ENCODE assay signal across 1 cellular context in the genomic region with DNA sequence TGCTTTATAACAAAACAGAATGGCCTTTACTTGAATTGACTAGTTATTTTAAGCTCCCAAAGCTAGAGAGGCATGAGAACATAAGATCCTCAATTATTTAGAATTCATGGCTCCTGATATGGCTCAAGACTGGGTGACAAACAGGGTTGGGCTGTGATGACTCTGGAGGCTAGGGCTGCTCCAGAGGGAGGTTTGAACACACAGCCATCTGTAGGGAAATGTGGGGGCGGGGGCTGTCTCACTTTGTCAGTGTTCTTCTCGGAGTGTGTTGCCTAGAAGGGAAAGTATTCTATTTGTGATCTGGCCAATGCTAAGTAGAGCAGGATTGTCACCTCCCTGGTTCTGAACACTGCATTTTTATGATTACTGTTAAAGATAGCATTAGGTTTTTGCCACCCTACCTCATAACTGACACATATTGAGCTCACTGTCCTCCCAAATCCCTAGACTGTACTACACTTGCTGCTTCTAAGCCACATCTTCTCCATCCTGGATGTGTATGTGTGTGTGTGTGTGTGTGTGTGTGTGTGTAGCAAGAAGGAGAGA.
TF ChIP-seq lines count a peak whose summit lies in the region.

No MANE protein-coding gene starts in this region.

TF ChIP-seq in K562, 482 proteins besides CTCF, POLR2A, EP300 and RAD21 (continued from another document):
- TF ChIP-seq E2F3 (CRISPR knock-in tag; IDR thresholded peaks at IDR 0.05), result no peak
- TF ChIP-seq BRF2 (IDR thresholded peaks at IDR 0.05; ENCODE audit: borderline replicate concordance, insufficient read depth, insufficient read length), result no peak
- TF ChIP-seq U2AF2 (optimal IDR thresholded peaks at IDR 0.05; ENCODE audit: low read depth, low read length), result no peak
- TF ChIP-seq XRCC5 (IDR thresholded peaks at IDR 0.05; ENCODE audit: low read depth, low read length), result no peak
- no peak for TF ChIP-seq RBM14 (IDR thresholded peaks at IDR 0.05; ENCODE audit: borderline replicate concordance, insufficient read depth, low read depth, low read length)
- TF ChIP-seq ZNF175 (CRISPR knock-in tag; IDR thresholded peaks at IDR 0.05; ENCODE audit: low read depth), result peak; percentile 37; the same call in 1 of the 2 replicates
- TF ChIP-seq BRD9 (IDR thresholded peaks at IDR 0.05; ENCODE audit: low read depth, partially characterized antibody), result no peak
- no peak for TF ChIP-seq ZNF609 (CRISPR knock-in tag; IDR thresholded peaks at IDR 0.05; ENCODE audit: borderline replicate concordance)
- TF ChIP-seq SIN3A (IDR thresholded peaks at IDR 0.05; ENCODE audit: borderline replicate concordance in 2 of 2, control insufficient read depth in 1 of 2, low read depth in 2 of 2, low read length in 2 of 2), result no peak
- TF ChIP-seq MAFK (IDR thresholded peaks at IDR 0.05; ENCODE audit: low read length), result no peak
- no peak for TF ChIP-seq POU5F1 (IDR thresholded peaks at IDR 0.05; ENCODE audit: borderline replicate concordance, low read depth, low read length, partially characterized antibody)
- no peak for TF ChIP-seq ZNF707 (CRISPR knock-in tag; conservative IDR thresholded peaks at IDR 0.05)
- TF ChIP-seq SOX6 (IDR thresholded peaks at IDR 0.05), result no peak
- peak; percentile 85 for TF ChIP-seq EGR1 (conservative IDR thresholded peaks at IDR 0.05)
- TF ChIP-seq YY1 (IDR thresholded peaks at IDR 0.05; ENCODE audit: borderline replicate concordance in 1 of 3, control insufficient read depth in 1 of 3, extremely low read depth in 1 of 3, insufficient read depth in 3 of 3, insufficient read length in 1 of 3, insufficient replicate concordance in 2 of 3, low read depth in 1 of 3, low read length in 2 of 3), result no peak
- no peak for TF ChIP-seq SMARCE1 (IDR thresholded peaks at IDR 0.05)
- no peak for TF ChIP-seq HNRNPUL1 (IDR thresholded peaks at IDR 0.05; ENCODE audit: low read length)
- no peak for TF ChIP-seq NELFE (IDR thresholded peaks at IDR 0.05; ENCODE audit: insufficient read depth, insufficient read length)
- TF ChIP-seq GABPB1 (CRISPR knock-in tag; IDR thresholded peaks at IDR 0.05), result no peak
- no peak for TF ChIP-seq MCM2 (IDR thresholded peaks at IDR 0.05; ENCODE audit: low read depth)
- TF ChIP-seq, protein P1, sequence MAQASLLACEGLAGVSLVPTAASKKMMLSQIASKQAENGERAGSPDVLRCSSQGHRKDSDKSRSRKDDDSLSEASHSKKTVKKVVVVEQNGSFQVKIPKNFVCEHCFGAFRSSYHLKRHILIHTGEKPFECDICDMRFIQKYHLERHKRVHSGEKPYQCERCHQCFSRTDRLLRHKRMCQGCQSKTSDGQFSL (CRISPR knock-in tag; IDR thresholded peaks at IDR 0.05), result no peak
- TF ChIP-seq, protein P1 (tag; IDR thresholded peaks at IDR 0.05), result no peak
- no peak for TF ChIP-seq FUS (optimal IDR thresholded peaks at IDR 0.05; ENCODE audit: low read depth, low read length)
- TF ChIP-seq STAT5B (CRISPR knock-in tag; IDR thresholded peaks at IDR 0.05), result no peak
- TF ChIP-seq IRF9 (tag; IDR thresholded peaks at IDR 0.05), result no peak
- TF ChIP-seq CEBPB (tag; IDR thresholded peaks at IDR 0.05), result no peak
- TF ChIP-seq ETV6 (IDR thresholded peaks at IDR 0.05; ENCODE audit: borderline replicate concordance in 1 of 2, low read depth in 2 of 2, low read length in 1 of 2), result no peak
- TF ChIP-seq ETV6 (CRISPR knock-in tag; IDR thresholded peaks at IDR 0.05; ENCODE audit: borderline replicate concordance), result no peak
TF ChIP-seq in K562: peak in this region for 11.
